ENCODE assay signal across 17 cellular contexts in genomic region chr7:17031903-17032551, GRCh38.
"Had no signal": no experiment of that assay in that cellular context is flagged by ENCODE, and none has a peak within 500 bp of the region (broad histone marks: within the 10 kb centered on the region; RNA-seq: fewer than 3 reads in every experiment).

No MANE protein-coding gene starts in this region.

- H3K4me3 ChIP-seq: adrenal gland, gastroesophageal sphincter, pancreas had no signal

- H3K9me3 Mint-ChIP-seq: activated naive CD4-positive, alpha-beta T cell treated with anti-CD3 and anti-CD28 coated beads, Interleukin-2, amount 10 ng/mL, durations not matched to agents 7 days and 5 days; neural crest cell had no signal

- H3K36me3 ChIP-seq: adrenal gland, gastroesophageal sphincter, pancreas had no signal

- H3K4me3 Mint-ChIP-seq: activated CD4-positive, alpha-beta T cell treated with anti-CD3 and anti-CD28 coated beads, Interleukin-2, amount 10 ng/mL, durations not matched to agents 24 days and 14 days; activated naive CD4-positive, alpha-beta T cell treated with anti-CD3 and anti-CD28 coated beads, Interleukin-2, amount 10 ng/mL, durations not matched to agents 7 days and 5 days; neural crest cell had no signal

- ATAC-seq: gastroesophageal sphincter, left ventricle myocardium superior, pancreas had no signal

- H3K9me3 ChIP-seq: adrenal gland, pancreas had no signal

- H3K27ac ChIP-seq: adrenal gland, epithelial cell of prostate, gastroesophageal sphincter, pancreas, VCaP had no signal

- H3K27me3 ChIP-seq: adrenal gland, gastroesophageal sphincter, pancreas had no signal

- H3K27ac Mint-ChIP-seq: activated CD4-positive, alpha-beta T cell treated with anti-CD3 and anti-CD28 coated beads, Interleukin-2, amount 10 ng/mL, durations not matched to agents 24 days and 14 days; activated naive CD4-positive, alpha-beta T cell treated with anti-CD3 and anti-CD28 coated beads, Interleukin-2, amount 10 ng/mL, durations not matched to agents 7 days and 5 days had no signal

- H3K4me1 Mint-ChIP-seq: neural crest cell had no signal

- H3K4me1 ChIP-seq: adrenal gland, gastroesophageal sphincter had no signal

- DNase-seq: activated CD4-positive, alpha-beta T cell treated with anti-CD3 and anti-CD28 coated beads, Interleukin-2, amount 10 ng/mL, durations not matched to agents 24 days and 14 days; activated naive CD4-positive, alpha-beta T cell treated with anti-CD3 and anti-CD28 coated beads, Interleukin-2, amount 10 ng/mL, durations not matched to agents 7 days and 5 days; adrenal gland; central memory CD4-positive, alpha-beta T cell; cortex of kidney; effector memory CD4-positive, alpha-beta T cell; left ventricle myocardium superior; mesendoderm; pancreas; retina; stimulated activated CD4-positive, alpha-beta T cell treated with anti-CD3 and anti-CD28 coated beads, Interleukin-4, amount 100 ng/mL, for 24 hours; SW 1271; T-helper 9 cell had no signal
